ENCODE assay signal across 23 cellular contexts in the genomic region with DNA sequence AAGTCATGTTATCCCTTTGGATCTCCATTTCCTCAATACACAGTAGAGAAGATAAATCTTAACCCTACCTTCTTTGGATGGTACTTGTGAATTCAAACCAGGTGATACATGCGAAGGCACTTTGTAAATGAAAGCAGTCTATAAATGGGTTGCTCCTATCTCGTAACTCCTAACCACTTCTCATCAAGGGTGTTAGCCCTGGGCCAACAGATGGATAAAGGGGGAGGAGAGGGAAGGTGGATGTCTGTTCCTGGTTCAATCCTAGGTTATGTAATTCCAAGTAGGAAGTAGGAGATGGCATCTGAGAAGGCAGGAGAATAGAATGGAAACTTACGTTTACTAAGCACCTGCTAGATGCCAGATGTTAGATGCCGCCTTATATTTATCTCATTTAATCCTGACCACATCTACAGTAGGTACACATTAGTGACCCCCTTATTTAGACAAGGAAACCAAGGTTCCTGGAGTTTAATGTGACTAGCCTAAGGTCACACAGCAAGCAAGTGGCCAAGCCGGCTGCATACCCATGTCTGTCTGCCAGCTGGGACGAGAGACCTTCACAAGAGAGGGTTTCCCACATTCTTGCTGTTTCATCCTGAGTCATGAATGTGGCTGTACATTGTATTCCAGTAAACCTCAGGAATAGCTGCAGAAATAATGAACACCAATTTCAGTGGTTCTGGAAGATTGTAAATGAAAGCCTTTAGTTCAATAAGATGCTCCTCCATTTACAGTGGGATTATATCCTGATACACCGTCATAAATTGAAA. TPM values are rescaled to one million over a fixed set of nuclear protein-coding genes. Genes with fewer than 3 reads are reported as not detected.
A peak's percentile ranks its signal among the peaks of the same experiment; 100 is the strongest.
DNase-seq lines count a peak whose midpoint lies in the region; ATAC-seq, FAIRE-seq and TF ChIP-seq lines count a peak whose summit lies in the region.
"Had no signal": no experiment of that assay in that cellular context is flagged by ENCODE, and none has a peak within 500 bp of the region (broad histone marks: within the 10 kb centered on the region; RNA-seq: fewer than 3 reads in every experiment).

No MANE protein-coding gene starts in this region.

- no peaks in the 10 kb centered on the region for H4K20me1 ChIP-seq in hepatocyte (ENCODE audit: insufficient read depth, poor library complexity, severe bottlenecking)

- no peak for TF ChIP-seq EP300 in ovary (IDR thresholded peaks at IDR 0.05)

- H3K27ac ChIP-seq in ovary (no peak overlapping the region), hepatocyte (no peak overlapping the region)
- H3K27ac ChIP-seq: HL-60 had no signal

- H3K4me2 ChIP-seq in hepatocyte: no peak overlapping the region

- WGBS in ovary, 3 donors: 81 to 88% (median 85%) methylated on average over 7 of the region's 7 CpGs
- 79% methylated on average over 7 of the region's 7 CpGs for WGBS in hepatocyte (ENCODE audit: low lambda C conversion rate, missing lambda C conversion rate)

- no peaks in the 10 kb centered on the region for H3K4me1 ChIP-seq in ovary (ENCODE audit: insufficient read depth)
- H3K4me1 ChIP-seq in hepatocyte (ENCODE audit: insufficient read depth): no peaks in the 10 kb centered on the region

- H3K9me2 ChIP-seq in hepatocyte (replicated peaks; ENCODE audit: insufficient read depth): no peaks in the 10 kb centered on the region

- intact Hi-C loops in ovary (cut with DNase I): no loop called here

- no peak for ATAC-seq in HG02938 (IDR thresholded peaks at IDR 0.05; ENCODE audit: unreplicated experiment)

- H2AFZ ChIP-seq in hepatocyte: no peak overlapping the region

- no peak overlapping the region for H3K4me3 ChIP-seq in bronchial epithelial cell (ENCODE audit: low read depth, low read length)
- no peak overlapping the region for H3K4me3 ChIP-seq in ovary
- no peak overlapping the region for H3K4me3 ChIP-seq in hepatocyte

- no peaks in the 10 kb centered on the region for H3K27me3 ChIP-seq in bronchial epithelial cell (ENCODE audit: control insufficient read depth, insufficient read depth, low read length)
- no peaks in the 10 kb centered on the region for H3K27me3 ChIP-seq in ovary
- no peaks in the 10 kb centered on the region for H3K27me3 ChIP-seq in hepatocyte

- TF ChIP-seq CTCF in bronchial epithelial cell (IDR thresholded peaks at IDR 0.05; ENCODE audit: insufficient read depth, low read length, severe bottlenecking): no peak
- TF ChIP-seq CTCF in ovary (IDR thresholded peaks at IDR 0.05): no peak
- TF ChIP-seq CTCF in hepatocyte (IDR thresholded peaks at IDR 0.05; ENCODE audit: poor library complexity): no peak

- no peak for FAIRE-seq in bronchial epithelial cell (lab: Jason Lieb, UNC)
- FAIRE-seq: HTR-8/SVneo, RCC 7860 had no signal

- H3K79me2 ChIP-seq in hepatocyte: no peaks in the 10 kb centered on the region

- H3K9me3 ChIP-seq in ovary (no peaks in the 10 kb centered on the region), hepatocyte (ENCODE audit: low read depth) (no peaks in the 10 kb centered on the region)

- no peaks in the 10 kb centered on the region for H3K36me3 ChIP-seq in bronchial epithelial cell (ENCODE audit: control insufficient read depth, insufficient read depth, low read length)
- H3K36me3 ChIP-seq in ovary: no peaks in the 10 kb centered on the region
- no peaks in the 10 kb centered on the region for H3K36me3 ChIP-seq in hepatocyte (replicated peaks; ENCODE audit: insufficient read depth, low read depth)

- no peak for TF ChIP-seq POLR2A in ovary (IDR thresholded peaks at IDR 0.05)

- peak; percentile 54 for DNase-seq in HT1080 (ENCODE audit: low read depth)
- DNase-seq in NCI-H82 treated with DMSO at 0.1 percent for 48 hours (lab: John Stamatoyannopoulos, UW; ENCODE audit: unreplicated experiment): peak; percentile 49
- DNase-seq in bronchial epithelial cell (ENCODE audit: low read depth): peak; percentile 30
- DNase-seq in kidney tubule cell (ENCODE audit: low spot score): peak; percentile 25
- DNase-seq in ovary: no peak
- no peak for DNase-seq in hepatocyte (ENCODE audit: low spot score)
- DNase-seq in GF-D8 (lab: John Stamatoyannopoulos, UW): no peak
- DNase-seq: ACHN; CD8-positive, alpha-beta memory T cell; H9; Karpas-422; NCI-H1105; NCI-H2107; NCI-H345; NCI-H69; NK-92 treated with Interleukin-12 subunit alpha and Interleukin-12 subunit beta, amount 100 ng/mL, for 24 hours; Right ventricle myocardium superior; SW 1271 had no signal

RNA-seq across cellular contexts. Expression of a gene that starts 47.7 kb away (rescaled TPM):
- total RNA-seq in HT1080 (2014; rRNA removed; shearing (Covaris generic)): 0.03 and 0.14 TPM in 2 replicates
- polyA plus RNA-seq in HT1080 (2015; cell fraction: cytosol; rRNA removed): 0.29 and 0.33 TPM in 2 replicates
- 0.16 and 0.32 TPM in 2 replicates for polyA plus RNA-seq in HT1080 (2015; cell fraction: nucleus; rRNA removed)
- total RNA-seq in bronchial epithelial cell (not detected in 2 replicates), ovary (not detected), hepatocyte (0.07 and 0.24 TPM in 2 replicates)
- polyA plus RNA-seq in ovary (not detected), hepatocyte (0.08 and 0.57 TPM in 2 replicates)
- total RNA-seq: CD8-positive, alpha-beta memory T cell; H9; Right ventricle myocardium superior had no signal
- polyA plus RNA-seq: IgD-negative memory B cell had no signal

Comparison
In these comparisons a context has a peak if more than half of its experiments do, and no peak if none do; other contexts are left out.
1. DNase-seq: peak in HT1080 (single experiment), NCI-H82 treated with DMSO at 0.1 percent for 48 hours (single experiment), bronchial epithelial cell (single experiment) and kidney tubule cell (single experiment); none in ovary (0 of 5), hepatocyte (single experiment) and GF-D8 (single experiment).